In genomic region chr9:20524776-20525175, GRCh38 we compare ENCODE assay signal across 14 cellular contexts.
DNase-seq lines count a peak whose midpoint lies in the region; TF ChIP-seq lines count a peak whose summit lies in the region.
"Had no signal": no experiment of that assay in that cellular context is flagged by ENCODE, and none has a peak within 500 bp of the region (broad histone marks: within the 10 kb centered on the region; RNA-seq: fewer than 3 reads in every experiment).

No MANE protein-coding gene starts in this region.

- WGBS in endodermal cell (ENCODE audit: insufficient coverage in 1 of 2, insufficient read length in 1 of 2), 2 experiments = 63% methylated on average over 1 to 2 of the region's 2 CpGs

- no peaks in the 10 kb centered on the region for H3K9me3 Mint-ChIP-seq in endodermal cell
- H3K9me3 Mint-ChIP-seq: stimulated activated naive CD8-positive, alpha-beta T cell treated with anti-CD3 and anti-CD28 coated beads, Interleukin-15, Interleukin-2, amounts not matched to agents 100 ng/mL and 50 ng/mL, for 24 hours had no signal

- no peaks in the 10 kb centered on the region for H3K36me3 ChIP-seq in endodermal cell (ENCODE audit: control insufficient read depth, insufficient read depth, low read length)
- H3K36me3 ChIP-seq: spleen had no signal

- H3K4me3 Mint-ChIP-seq in endodermal cell = no peak overlapping the region
- H3K4me3 Mint-ChIP-seq: stimulated activated naive CD8-positive, alpha-beta T cell treated with anti-CD3 and anti-CD28 coated beads, Interleukin-15, Interleukin-2, amounts not matched to agents 100 ng/mL and 50 ng/mL, for 24 hours had no signal

- H3K36me3 Mint-ChIP-seq in endodermal cell (ENCODE audit: low read depth) = no peaks in the 10 kb centered on the region

- H3K27ac ChIP-seq in AG04450 (ENCODE audit: low read depth, low read length) (no peak overlapping the region), endodermal cell (ENCODE audit: low read depth, low read length) (no peak overlapping the region), substantia nigra (ENCODE audit: low read depth, low read length, poor library complexity, severe bottlenecking) (no peak overlapping the region)
- H3K27ac ChIP-seq: spleen had no signal

- CTCF ChIA-PET in AG04450 (lab: Charles Lee) = interaction anchor here (0.6 to 1.6 kb wide), 6 partner anchors 9 to 1112 kb away, joined by 3 to 6 read pairs (median 4); no protein-coding TSS in a partner anchor

- H3K27me3 ChIP-seq in AG04450 (ENCODE audit: control insufficient read depth, insufficient read depth, low read length) (no peaks in the 10 kb centered on the region), endodermal cell (ENCODE audit: control insufficient read depth, insufficient read depth, low read length, poor library complexity, severe bottlenecking) (no peaks in the 10 kb centered on the region)
- H3K27me3 ChIP-seq: spleen had no signal

- H3K9me3 ChIP-seq in AG04450 (ENCODE audit: control insufficient read depth, insufficient read depth, low read length) = no peaks in the 10 kb centered on the region
- H3K9me3 ChIP-seq in endodermal cell (ENCODE audit: control insufficient read depth, low read length) = no peaks in the 10 kb centered on the region
- H3K9me3 ChIP-seq: spleen had no signal

- POLR2A ChIA-PET in AG04450 (lab: Yijun Ruan, JAX) = interaction anchor here (0.6 to 1.2 kb wide), 3 partner anchors 12 to 587 kb away, joined by 4 to 13 read pairs (median 4); partner anchors contain the start of gene MLLT3

- DNase-seq in AG04450 (ENCODE audit: low read depth, low spot score) (no peak), ELR (ENCODE audit: low read depth) (peak; percentile 32), M059J (ENCODE audit: low read depth) (peak; percentile 13), endodermal cell (peak; percentile 85), SHP77 treated with DMSO at 0.1 percent for 48 hours (lab: John Stamatoyannopoulos, UW) (no peak), substantia nigra (lab: John Stamatoyannopoulos, UW) (no peak), SKM-1 treated with dmso at 0.1 percent for 144 hours (lab: John Stamatoyannopoulos, UW; ENCODE audit: unreplicated experiment) (no peak), kidney glomerular epithelial cell (lab: John Stamatoyannopoulos, UW) (no peak)
- DNase-seq: activated CD8-positive, alpha-beta memory T cell treated with anti-CD3 and anti-CD28 coated beads for 24 hours; amygdala; foreskin melanocyte; MV-4-11; spleen had no signal

- H3K4me1 Mint-ChIP-seq in endodermal cell = peaks cover 37% of the 10 kb centered on the region

- TF ChIP-seq CTCF in AG04450 (IDR thresholded peaks at IDR 0.05; ENCODE audit: low read depth, low read length) = peak; percentile 22; the same call in 1 of the 2 replicates
- peak; percentile 85 for TF ChIP-seq CTCF in endodermal cell (conservative IDR thresholded peaks at IDR 0.05)

- H3K27me3 Mint-ChIP-seq in endodermal cell (ENCODE audit: insufficient read depth) = no peaks in the 10 kb centered on the region
- H3K27me3 Mint-ChIP-seq: stimulated activated naive CD8-positive, alpha-beta T cell treated with anti-CD3 and anti-CD28 coated beads, Interleukin-15, Interleukin-2, amounts not matched to agents 100 ng/mL and 50 ng/mL, for 24 hours had no signal

- peaks cover 21% of the 10 kb centered on the region for H3K4me1 ChIP-seq in endodermal cell (ENCODE audit: control insufficient read depth, insufficient read depth, low read length)

- no peak overlapping the region for H3K4me3 ChIP-seq in AG04450 (ENCODE audit: low read depth, low read length)
- H3K4me3 ChIP-seq in endodermal cell (ENCODE audit: low read length) = no peak overlapping the region
- H3K4me3 ChIP-seq: spleen had no signal

- no peak overlapping the region for H3K9ac ChIP-seq in endodermal cell (ENCODE audit: extremely low read depth, low read length, poor library complexity, severe bottlenecking)

- no peak overlapping the region for H3K27ac Mint-ChIP-seq in endodermal cell

Comparison
In these comparisons a context has a peak if more than half of its experiments do, and no peak if none do; other contexts are left out.
1. DNase-seq: peak in ELR (single experiment), M059J (single experiment) and endodermal cell (single experiment); none in AG04450 (single experiment), SHP77 treated with DMSO at 0.1 percent for 48 hours (single experiment), substantia nigra (0 of 49), SKM-1 treated with dmso at 0.1 percent for 144 hours (single experiment) and kidney glomerular epithelial cell (single experiment).